In genomic region chr1:202187697-202188407, GRCh38 we compare ENCODE assay signal across 26 cellular contexts. TPM values are rescaled to one million over a fixed set of nuclear protein-coding genes. Genes with fewer than 3 reads are reported as not detected.
"Had no signal": no experiment of that assay in that cellular context is flagged by ENCODE, and none has a peak within 500 bp of the region (broad histone marks: within the 10 kb centered on the region; RNA-seq: fewer than 3 reads in every experiment).

No MANE protein-coding gene starts in this region.

- DNase-seq: hippocampal formation; left lung; mammary epithelial cell; mesenchymal stem cell; naive B cell; natural killer cell; nephron progenitor cell; ovary; stimulated activated CD4-positive, alpha-beta T cell treated with anti-CD3 and anti-CD28 coated beads, Interleukin-12 subunit alpha, Interleukin-12 subunit beta, amount 100 ng/mL, for 4 hours; stimulated activated CD4-positive, alpha-beta T cell treated with anti-CD3 and anti-CD28 coated beads, Interleukin-15, amount 100 ng/mL, for 24 hours; stimulated activated CD4-positive, alpha-beta T cell treated with anti-CD3 and anti-CD28 coated beads, Interleukin-2, amount 100 ng/mL, for 24 hours; stimulated activated CD4-positive, alpha-beta T cell treated with anti-CD3 and anti-CD28 coated beads, Interleukin-4, amount 100 ng/mL, for 1 hour; stimulated activated naive CD4-positive, alpha-beta T cell; uterus had no signal

- H3K4me2 ChIP-seq: neural progenitor cell had no signal

- ATAC-seq: natural killer cell, sciatic nerve had no signal

- H3K27me3 Mint-ChIP-seq: stimulated activated naive CD8-positive, alpha-beta T cell treated with anti-CD3 and anti-CD28 coated beads, Interleukin-15, Interleukin-2, amounts not matched to agents 100 ng/mL and 50 ng/mL, for 24 hours had no signal

- H3K9me3 Mint-ChIP-seq: naive B cell; natural killer cell; neural progenitor cell; stimulated activated naive CD8-positive, alpha-beta T cell treated with anti-CD3 and anti-CD28 coated beads, Interleukin-15, Interleukin-2, amounts not matched to agents 100 ng/mL and 50 ng/mL, for 24 hours; type B pancreatic cell had no signal

- H3K36me3 Mint-ChIP-seq: naive B cell, natural killer cell, neural progenitor cell, type B pancreatic cell had no signal

- H3K27ac Mint-ChIP-seq: naive B cell; natural killer cell; nephron progenitor cell; neural progenitor cell; progenitor cell of endocrine pancreas; stimulated activated naive CD8-positive, alpha-beta T cell treated with anti-CD3 and anti-CD28 coated beads, Interleukin-15, Interleukin-2, amounts not matched to agents 100 ng/mL and 50 ng/mL, for 24 hours; type B pancreatic cell had no signal

- H2AFZ ChIP-seq: neural progenitor cell had no signal

- H3K9ac ChIP-seq: neural progenitor cell had no signal

- H3K9me3 ChIP-seq: left lung, lower lobe of right lung, ovary, right atrium auricular region, tibial nerve, uterus had no signal

- H3K4me1 ChIP-seq: uterus had no signal

- H3K4me3 Mint-ChIP-seq: naive B cell; natural killer cell; nephron progenitor cell; neural progenitor cell; stimulated activated naive CD8-positive, alpha-beta T cell treated with anti-CD3 and anti-CD28 coated beads, Interleukin-15, Interleukin-2, amounts not matched to agents 100 ng/mL and 50 ng/mL, for 24 hours; type B pancreatic cell had no signal

- H3K27ac ChIP-seq: left lung, lower lobe of right lung, neural progenitor cell, ovary, right atrium auricular region, skin epidermis, tibial nerve, uterus had no signal

- H3K4me3 ChIP-seq: left lung, lower lobe of right lung, neural progenitor cell, ovary, right atrium auricular region, skin epidermis, tibial nerve, uterus had no signal

- H3K27me3 ChIP-seq: ovary, right atrium auricular region, uterus had no signal

- H3K36me3 ChIP-seq: left lung, lower lobe of right lung, neural progenitor cell, ovary, right atrium auricular region, tibial nerve, uterus had no signal

RNA-seq across cellular contexts. Expression of gene LGR6, which starts 5.7 kb away (rescaled TPM):
- total RNA-seq: pulmonary artery endothelial cell, subcutaneous adipose tissue had no signal

RNA-seq across cellular contexts. Expression of gene PTPN7, which starts 27.4 kb away (rescaled TPM):
- total RNA-seq: mammary epithelial cell, progenitor cell of endocrine pancreas, renal cortical epithelial cell had no signal
